Comparison of ENCODE assay signal across 27 cellular contexts in genomic region chr6:1562171-1562955, GRCh38. TPM values are rescaled to one million over a fixed set of nuclear protein-coding genes. Genes with fewer than 3 reads are reported as not detected.
"Had no signal": no experiment of that assay in that cellular context is flagged by ENCODE, and none has a peak within 500 bp of the region (broad histone marks: within the 10 kb centered on the region; RNA-seq: fewer than 3 reads in every experiment).

No MANE protein-coding gene starts in this region.

- H3K4me1 ChIP-seq: body of pancreas had no signal

- H3K9me3 Mint-ChIP-seq: activated CD4-positive, alpha-beta T cell treated with anti-CD3 and anti-CD28 coated beads, Interleukin-2, amount 10 ng/mL, durations not matched to agents 24 days and 14 days; activated CD8-positive, alpha-beta T cell treated with anti-CD3 and anti-CD28 coated beads for 36 hours; activated naive CD8-positive, alpha-beta T cell treated with anti-CD3 and anti-CD28 coated beads, Interleukin-2, amount 10 ng/mL, durations not matched to agents 7 days and 5 days; activated T-cell treated with anti-CD3 and anti-CD28 coated beads, Interleukin-2, amount 50 U/mL, for 72 hours; activated T-helper 17 cell treated with anti-CD3 and anti-CD28 coated beads, Interleukin-2, amount 50 U/mL, for 72 hours; T-helper 1 cell treated with Interleukin-12 subunit alpha and Interleukin-12 subunit beta and Interleukin-4 antibody, amounts not matched to agents 30 μg/mL and 1 μg/mL, for 36 hours; T-helper 2 cell treated with Interferon-gamma antibody and Interleukin-4, amounts not matched to agents 5 μg/mL and 100 μg/mL, for 36 hours had no signal

- H3K27ac Mint-ChIP-seq: activated CD4-positive, alpha-beta T cell treated with anti-CD3 and anti-CD28 coated beads, Interleukin-2, amount 10 ng/mL, durations not matched to agents 24 days and 14 days; activated CD8-positive, alpha-beta T cell treated with anti-CD3 and anti-CD28 coated beads for 36 hours; activated naive CD8-positive, alpha-beta T cell treated with anti-CD3 and anti-CD28 coated beads, Interleukin-2, amount 10 ng/mL, durations not matched to agents 7 days and 5 days; activated T-cell treated with anti-CD3 and anti-CD28 coated beads, Interleukin-2, amount 50 U/mL, for 72 hours; activated T-helper 17 cell treated with anti-CD3 and anti-CD28 coated beads, Interleukin-2, amount 50 U/mL, for 72 hours; T-helper 1 cell treated with Interleukin-12 subunit alpha and Interleukin-12 subunit beta and Interleukin-4 antibody, amounts not matched to agents 30 μg/mL and 1 μg/mL, for 36 hours; T-helper 2 cell treated with Interferon-gamma antibody and Interleukin-4, amounts not matched to agents 5 μg/mL and 100 μg/mL, for 36 hours had no signal

- H3K27ac ChIP-seq: body of pancreas, PC-9, SK-N-MC had no signal

- H3K9me3 ChIP-seq: body of pancreas had no signal

- H2AFZ ChIP-seq: PC-9 had no signal

- H3K4me2 ChIP-seq: PC-9 had no signal

- H3K27me3 ChIP-seq: body of pancreas had no signal

- H3K4me3 Mint-ChIP-seq: activated CD4-positive, alpha-beta T cell treated with anti-CD3 and anti-CD28 coated beads, Interleukin-2, amount 10 ng/mL, durations not matched to agents 24 days and 14 days; activated CD8-positive, alpha-beta T cell treated with anti-CD3 and anti-CD28 coated beads for 36 hours; activated naive CD8-positive, alpha-beta T cell treated with anti-CD3 and anti-CD28 coated beads, Interleukin-2, amount 10 ng/mL, durations not matched to agents 7 days and 5 days; activated T-cell treated with anti-CD3 and anti-CD28 coated beads, Interleukin-2, amount 50 U/mL, for 72 hours; activated T-helper 17 cell treated with anti-CD3 and anti-CD28 coated beads, Interleukin-2, amount 50 U/mL, for 72 hours; T-helper 1 cell treated with Interleukin-12 subunit alpha and Interleukin-12 subunit beta and Interleukin-4 antibody, amounts not matched to agents 30 μg/mL and 1 μg/mL, for 36 hours; T-helper 2 cell treated with Interferon-gamma antibody and Interleukin-4, amounts not matched to agents 5 μg/mL and 100 μg/mL, for 36 hours had no signal

- DNase-seq: activated CD4-positive, alpha-beta T cell treated with anti-CD3 and anti-CD28 coated beads, Interleukin-2, amount 10 ng/mL, durations not matched to agents 24 days and 14 days; activated CD4-positive, alpha-beta T cell treated with anti-CD3 and anti-CD28 coated beads, Interleukin-2, amount 50 U/mL, for 4 hours; activated CD8-positive, alpha-beta T cell treated with anti-CD3 and anti-CD28 coated beads for 36 hours; activated effector memory CD4-positive, alpha-beta T cell treated with anti-CD3 and anti-CD28 coated beads, Interleukin-2, amount 50 U/mL, for 16 hours; activated naive CD4-positive, alpha-beta T cell; activated naive CD4-positive, alpha-beta T cell treated with anti-CD3 and anti-CD28 coated beads, Interleukin-2, amount 50 U/mL, for 16 hours; activated naive CD8-positive, alpha-beta T cell treated with anti-CD3 and anti-CD28 coated beads, Interleukin-2, amount 10 ng/mL, durations not matched to agents 7 days and 5 days; activated T-cell treated with anti-CD3 and anti-CD28 coated beads, Interleukin-2, amount 50 U/mL, for 1 hour; activated T-cell treated with anti-CD3 and anti-CD28 coated beads, Interleukin-2, amount 50 U/mL, for 72 hours; body of pancreas; caudate nucleus; cerebellar nuclear complex; Karpas-422; KBM-7; MM.1S; NCI-H1105; NCI-H1417 treated with DMSO at 0.1 percent for 48 hours; NCI-H187 treated with DMSO at 0.1 percent for 48 hours; NCI-H2081; NCI-H524 treated with DMSO at 0.1 percent for 48 hours; PC-9; Right ventricle myocardium superior had no signal

- H3K4me3 ChIP-seq: body of pancreas, PC-9, SK-N-MC had no signal

- H3K36me3 Mint-ChIP-seq: activated naive CD8-positive, alpha-beta T cell treated with anti-CD3 and anti-CD28 coated beads, Interleukin-2, amount 10 ng/mL, durations not matched to agents 7 days and 5 days had no signal

- H3K4me1 Mint-ChIP-seq: activated CD4-positive, alpha-beta T cell treated with anti-CD3 and anti-CD28 coated beads, Interleukin-2, amount 10 ng/mL, durations not matched to agents 24 days and 14 days; activated naive CD8-positive, alpha-beta T cell treated with anti-CD3 and anti-CD28 coated beads, Interleukin-2, amount 10 ng/mL, durations not matched to agents 7 days and 5 days; activated T-helper 17 cell treated with anti-CD3 and anti-CD28 coated beads, Interleukin-2, amount 50 U/mL, for 72 hours had no signal

- ATAC-seq: activated CD8-positive, alpha-beta T cell treated with anti-CD3 and anti-CD28 coated beads for 36 hours; activated T-cell treated with anti-CD3 and anti-CD28 coated beads, Interleukin-2, amount 50 U/mL, for 72 hours; activated T-helper 17 cell treated with anti-CD3 and anti-CD28 coated beads, Interleukin-2, amount 50 U/mL, for 72 hours; body of pancreas had no signal

RNA-seq across cellular contexts. Expression of gene FOXC1, which starts 47.4 kb away (rescaled TPM):
- total RNA-seq: activated naive CD8-positive, alpha-beta T cell treated with anti-CD3 and anti-CD28 coated beads, Interleukin-2, amount 10 ng/mL, durations not matched to agents 7 days and 5 days; activated T-helper 17 cell treated with anti-CD3 and anti-CD28 coated beads, Interleukin-2, amount 50 U/mL, for 72 hours; OCI-LY7 had no signal
